Comparison of ENCODE assay signal across 24 cellular contexts in the genomic region with DNA sequence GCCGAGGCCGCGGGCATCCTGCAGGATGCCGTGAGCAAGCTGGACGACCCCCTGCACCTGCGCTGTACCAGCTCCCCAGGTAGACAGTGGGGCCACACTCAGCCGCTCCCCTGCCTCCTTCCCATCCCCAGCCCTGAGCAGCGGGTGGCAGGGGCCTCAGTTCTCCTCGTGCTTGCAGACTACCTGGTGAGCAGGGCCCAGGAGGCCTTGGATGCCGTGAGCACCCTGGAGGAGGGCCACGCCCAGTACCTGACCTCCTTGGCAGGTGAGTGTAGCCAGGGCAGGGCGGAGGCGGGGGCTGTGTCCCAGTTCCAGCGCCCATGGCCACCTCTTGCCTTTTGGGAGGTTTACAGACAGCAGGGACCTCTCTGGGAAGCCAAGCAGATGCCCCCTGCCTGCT.
"Had no signal": no experiment of that assay in that cellular context is flagged by ENCODE, and none has a peak within 500 bp of the region (broad histone marks: within the 10 kb centered on the region; RNA-seq: fewer than 3 reads in every experiment).

No MANE protein-coding gene starts in this region.

- H3K4me3 ChIP-seq: ascending aorta, gastroesophageal sphincter, right lobe of liver, skin epidermis, upper lobe of left lung had no signal

- H2AFZ ChIP-seq: parathyroid adenoma had no signal

- DNase-seq: activated CD4-positive, alpha-beta T cell treated with anti-CD3 and anti-CD28 coated beads, Interleukin-2, amount 50 U/mL, for 1 hour; activated CD4-positive, CD25-positive, alpha-beta regulatory T cell treated with anti-CD3 and anti-CD28 coated beads, Interleukin-2, amount 50 U/mL, for 72 hours; activated CD8-positive, alpha-beta T cell treated with anti-CD3 and anti-CD28 coated beads, Interleukin-2, amount 10 ng/mL, durations not matched to agents 7 days and 5 days; activated gamma-delta T cell treated with Interleukin-2 at 50 U/mL for 16 hours; brain microvascular endothelial cell; central memory CD4-positive, alpha-beta T cell; islet precursor cell; mammary epithelial cell; midbrain; stimulated activated CD4-positive, alpha-beta T cell treated with anti-CD3 and anti-CD28 coated beads, Interleukin-2, amount 100 ng/mL, for 48 hours; stimulated activated CD8-positive, alpha-beta memory T cell treated with anti-CD3 and anti-CD28 coated beads, Interleukin-4, amount 100 ng/mL, for 48 hours; stimulated activated naive B cell treated with anti-CD40 and anti-IgM and Interleukin-4, amounts not matched to agents 10 μg/mL and 1 μg/mL and 100 μg/mL, for 72 hours; T-helper 1 cell; WERI-Rb-1 had no signal

- H3K36me3 ChIP-seq: brain microvascular endothelial cell had no signal

- H3K27ac ChIP-seq: ascending aorta, brain microvascular endothelial cell, epithelial cell of prostate, gastroesophageal sphincter, parathyroid adenoma, skin epidermis, upper lobe of left lung had no signal

- H3K9me3 ChIP-seq: ascending aorta, gastroesophageal sphincter, right lobe of liver, upper lobe of left lung had no signal

- H3K27me3 ChIP-seq: ascending aorta, brain microvascular endothelial cell, gastroesophageal sphincter, right lobe of liver, upper lobe of left lung had no signal

- H3K79me2 ChIP-seq: parathyroid adenoma had no signal

- ATAC-seq: activated CD8-positive, alpha-beta T cell treated with anti-CD3 and anti-CD28 coated beads, Interleukin-2, amount 10 ng/mL, durations not matched to agents 7 days and 5 days; gastroesophageal sphincter; natural killer cell treated with Interleukin-12 subunit alpha and Interleukin-12 subunit beta and Interleukin-15 and Interleukin-18, amount 100 ng/mL, for 72 hours; stimulated activated naive B cell treated with anti-CD40 and anti-IgM and Interleukin-4, amounts not matched to agents 10 μg/mL and 1 μg/mL and 100 μg/mL, for 72 hours had no signal

- H3K9ac ChIP-seq: parathyroid adenoma had no signal

- FAIRE-seq: colon, TTC549 had no signal
